11 cellular contexts compared by ENCODE assay signal in the genomic region with DNA sequence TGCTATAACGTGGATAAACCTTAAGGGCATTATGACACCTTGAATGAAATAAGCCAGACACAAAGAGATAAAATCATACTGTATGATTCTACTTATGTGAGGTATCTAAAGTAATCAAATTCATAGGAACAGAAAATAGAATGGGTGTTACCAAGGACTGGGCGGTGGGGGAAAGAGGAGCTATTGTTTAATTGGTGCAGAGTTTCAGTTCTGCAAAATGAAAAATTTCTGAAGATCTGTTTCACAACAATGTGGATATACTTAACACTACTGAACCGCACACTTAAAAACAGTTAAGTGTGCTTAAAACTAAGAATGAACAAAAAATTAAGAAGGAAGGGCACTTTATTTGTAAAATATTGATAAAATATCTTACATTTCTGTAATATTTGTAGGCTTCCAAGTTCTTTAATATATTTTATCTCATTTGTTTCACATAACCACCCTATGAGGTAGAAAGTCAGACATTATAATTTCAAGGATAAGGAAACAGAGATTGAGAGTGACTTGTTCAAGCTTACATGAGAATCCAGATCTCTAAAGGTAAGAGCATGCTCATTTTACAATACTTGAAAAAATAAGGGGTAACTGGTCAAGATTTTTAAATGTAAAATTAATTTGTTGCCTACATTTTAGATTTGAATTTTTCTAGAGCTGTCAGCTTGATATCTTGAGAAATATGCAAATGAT. TPM values are rescaled to one million over a fixed set of nuclear protein-coding genes. Genes with fewer than 3 reads are reported as not detected.
DNase-seq lines count a peak whose midpoint lies in the region; ATAC-seq lines count a peak whose summit lies in the region.
"Had no signal": no experiment of that assay in that cellular context is flagged by ENCODE, and none has a peak within 500 bp of the region (broad histone marks: within the 10 kb centered on the region; RNA-seq: fewer than 3 reads in every experiment).

No MANE protein-coding gene starts in this region.

- H3K36me3 Mint-ChIP-seq in activated naive CD4-positive, alpha-beta T cell treated with anti-CD3 and anti-CD28 coated beads, Interleukin-2, amount 50 U/mL, for 72 hours, result peaks cover 0 to 5% of the 10 kb centered on the region in 2 donors

- no peak overlapping the region for H3K27ac Mint-ChIP-seq in activated naive CD4-positive, alpha-beta T cell treated with anti-CD3 and anti-CD28 coated beads, Interleukin-2, amount 50 U/mL, for 72 hours
- H3K27ac Mint-ChIP-seq: CD8-positive, alpha-beta T cell had no signal

- ATAC-seq in GM18517 (IDR thresholded peaks at IDR 0.05; ENCODE audit: unreplicated experiment), result peak; percentile 96
- peak; percentile 98 for ATAC-seq in GM21529 (IDR thresholded peaks at IDR 0.05; ENCODE audit: unreplicated experiment)
- peak; percentile 95 for ATAC-seq in HG03196 (IDR thresholded peaks at IDR 0.05; ENCODE audit: unreplicated experiment)
- no peak for ATAC-seq in activated naive CD4-positive, alpha-beta T cell treated with anti-CD3 and anti-CD28 coated beads, Interleukin-2, amount 50 U/mL, for 72 hours
- ATAC-seq: CD8-positive, alpha-beta T cell had no signal

- DNase-seq in SKM-1 treated with dmso at 0.1 percent for 144 hours (lab: John Stamatoyannopoulos, UW; ENCODE audit: unreplicated experiment), result peak; percentile 19
- no peak for DNase-seq in NCI-H1105 treated with DMSO at 0.1 percent for 48 hours (lab: John Stamatoyannopoulos, UW)
- no peak for DNase-seq in HT-29 (ENCODE audit: low spot score)
- DNase-seq in head of caudate nucleus, result no peak
- no peak for DNase-seq in activated naive CD4-positive, alpha-beta T cell treated with anti-CD3 and anti-CD28 coated beads, Interleukin-2, amount 50 U/mL, for 72 hours (ENCODE audit: low spot score in 2 of 2)
- DNase-seq: activated CD8-positive, alpha-beta memory T cell treated with anti-CD3 and anti-CD28 coated beads for 24 hours; CD8-positive, alpha-beta T cell had no signal

- H3K9me3 Mint-ChIP-seq in activated naive CD4-positive, alpha-beta T cell treated with anti-CD3 and anti-CD28 coated beads, Interleukin-2, amount 50 U/mL, for 72 hours, result no peaks in the 10 kb centered on the region
- H3K9me3 Mint-ChIP-seq: CD8-positive, alpha-beta T cell had no signal

- intact Hi-C loops in head of caudate nucleus (cut with DNase I), result no loop called here

RNA-seq across cellular contexts. Expression of a gene that starts 14.9 kb away (rescaled TPM):
- total RNA-seq in HT-29 (2014; rRNA removed; shearing (Covaris generic)), result 35.0 and 38.2 TPM in 2 replicates
- total RNA-seq in activated naive CD4-positive, alpha-beta T cell treated with anti-CD3 and anti-CD28 coated beads, Interleukin-2, amount 50 U/mL, for 72 hours, result 100 to 1,000 TPM; 132 to 156 TPM

RNA-seq across cellular contexts. Expression of a gene that starts 24.3 kb away (rescaled TPM):
- not detected in 2 replicates for total RNA-seq in HT-29 (2014; rRNA removed; shearing (Covaris generic))
- 1 to 10 TPM in 1 of 2 donors, under 1 TPM in 1; 0.39 to 1.2 TPM for total RNA-seq in activated naive CD4-positive, alpha-beta T cell treated with anti-CD3 and anti-CD28 coated beads, Interleukin-2, amount 50 U/mL, for 72 hours
- total RNA-seq: M059J had no signal

Comparison
In these comparisons a context has a peak if more than half of its experiments do, and no peak if none do; other contexts are left out.
1. ATAC-seq: peak in GM18517 (single experiment), GM21529 (single experiment) and HG03196 (single experiment); none in activated naive CD4-positive, alpha-beta T cell treated with anti-CD3 and anti-CD28 coated beads, Interleukin-2, amount 50 U/mL, for 72 hours (0 of 2).